In the genomic region with DNA sequence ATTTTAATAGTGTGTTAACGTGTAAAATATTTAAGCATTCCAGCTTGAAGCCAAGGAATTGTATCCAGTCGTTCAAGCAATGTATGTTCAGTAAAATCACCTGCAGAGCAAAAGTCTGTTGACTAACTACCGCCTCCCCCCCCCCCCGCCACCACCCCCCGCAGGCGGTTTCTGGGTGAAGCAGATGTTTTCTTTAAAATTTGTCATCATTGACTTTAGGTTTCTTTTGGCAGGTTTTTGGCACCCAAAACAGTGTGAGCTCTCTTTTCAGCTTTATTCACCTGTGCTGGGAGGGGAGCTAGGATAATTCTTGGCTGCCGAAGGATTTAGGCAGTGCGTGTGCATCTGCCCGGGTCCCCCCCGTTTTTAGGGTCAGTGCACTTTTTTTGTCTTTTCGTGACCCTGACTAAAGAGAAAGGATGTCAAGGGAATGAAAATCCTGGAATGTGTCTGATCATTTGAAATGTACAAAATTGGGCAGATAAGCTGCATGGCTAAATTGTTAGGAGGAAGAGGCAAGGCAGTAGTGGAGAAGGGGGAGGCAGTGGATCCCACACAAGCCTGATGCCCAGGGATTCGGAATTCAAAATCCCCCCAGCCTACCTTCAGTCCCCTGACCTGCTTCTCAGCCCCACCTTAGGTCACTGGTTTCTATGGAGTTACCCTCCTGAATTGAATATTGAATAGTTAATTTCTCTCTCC, we compare ENCODE assay signal across 2 cellular contexts.
TF ChIP-seq lines count a peak whose summit lies in the region.

No MANE protein-coding gene starts in this region.

TF ChIP-seq in H1, 55 proteins besides CTCF, POLR2A, EP300 and RAD21:
- TF ChIP-seq JUND (IDR thresholded peaks at IDR 0.05; ENCODE audit: low read length) (no peak), SIN3A (conservative IDR thresholded peaks at IDR 0.05 in 1 of 2, IDR thresholded peaks at IDR 0.05 in 1 of 2; ENCODE audit: low read depth in 1 of 2, low read length in 2 of 2) (no peak), SUZ12 (IDR thresholded peaks at IDR 0.05; ENCODE audit: low read length) (no peak), ASH2L (IDR thresholded peaks at IDR 0.05; ENCODE audit: low read length) (no peak), POLR2AphosphoS5 (IDR thresholded peaks at IDR 0.05; ENCODE audit: low read depth, low read length) (no peak), SP4 (IDR thresholded peaks at IDR 0.05; ENCODE audit: low read length) (no peak), KDM5A (IDR thresholded peaks at IDR 0.05; ENCODE audit: low read length) (no peak), TCF12 (IDR thresholded peaks at IDR 0.05; ENCODE audit: low read depth, low read length) (no peak), SRF (IDR thresholded peaks at IDR 0.05; ENCODE audit: low read depth, low read length) (no peak)
- TF ChIP-seq, protein P1, sequence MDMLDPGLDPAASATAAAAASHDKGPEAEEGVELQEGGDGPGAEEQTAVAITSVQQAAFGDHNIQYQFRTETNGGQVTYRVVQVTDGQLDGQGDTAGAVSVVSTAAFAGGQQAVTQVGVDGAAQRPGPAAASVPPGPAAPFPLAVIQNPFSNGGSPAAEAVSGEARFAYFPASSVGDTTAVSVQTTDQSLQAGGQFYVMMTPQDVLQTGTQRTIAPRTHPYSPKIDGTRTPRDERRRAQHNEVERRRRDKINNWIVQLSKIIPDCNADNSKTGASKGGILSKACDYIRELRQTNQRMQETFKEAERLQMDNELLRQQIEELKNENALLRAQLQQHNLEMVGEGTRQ (IDR thresholded peaks at IDR 0.05; ENCODE audit: low read length), result no peak
- TF ChIP-seq, protein P2, sequence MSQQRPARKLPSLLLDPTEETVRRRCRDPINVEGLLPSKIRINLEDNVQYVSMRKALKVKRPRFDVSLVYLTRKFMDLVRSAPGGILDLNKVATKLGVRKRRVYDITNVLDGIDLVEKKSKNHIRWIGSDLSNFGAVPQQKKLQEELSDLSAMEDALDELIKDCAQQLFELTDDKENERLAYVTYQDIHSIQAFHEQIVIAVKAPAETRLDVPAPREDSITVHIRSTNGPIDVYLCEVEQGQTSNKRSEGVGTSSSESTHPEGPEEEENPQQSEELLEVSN (IDR thresholded peaks at IDR 0.05), result no peak

TF ChIP-seq in neural cell, 6 proteins besides CTCF, POLR2A, EP300 and RAD21:
- no peak for TF ChIP-seq EZH2 (IDR thresholded peaks at IDR 0.05; ENCODE audit: borderline replicate concordance, insufficient read depth, low read length, poor library complexity, severe bottlenecking)
- no peak for TF ChIP-seq MXI1 (conservative IDR thresholded peaks at IDR 0.05; ENCODE audit: poor library complexity, severe bottlenecking)
- TF ChIP-seq POLR2AphosphoS5 (IDR thresholded peaks at IDR 0.05), result no peak
- no peak for TF ChIP-seq TAF1 (IDR thresholded peaks at IDR 0.05; ENCODE audit: low read depth)
- TF ChIP-seq, protein P3, sequence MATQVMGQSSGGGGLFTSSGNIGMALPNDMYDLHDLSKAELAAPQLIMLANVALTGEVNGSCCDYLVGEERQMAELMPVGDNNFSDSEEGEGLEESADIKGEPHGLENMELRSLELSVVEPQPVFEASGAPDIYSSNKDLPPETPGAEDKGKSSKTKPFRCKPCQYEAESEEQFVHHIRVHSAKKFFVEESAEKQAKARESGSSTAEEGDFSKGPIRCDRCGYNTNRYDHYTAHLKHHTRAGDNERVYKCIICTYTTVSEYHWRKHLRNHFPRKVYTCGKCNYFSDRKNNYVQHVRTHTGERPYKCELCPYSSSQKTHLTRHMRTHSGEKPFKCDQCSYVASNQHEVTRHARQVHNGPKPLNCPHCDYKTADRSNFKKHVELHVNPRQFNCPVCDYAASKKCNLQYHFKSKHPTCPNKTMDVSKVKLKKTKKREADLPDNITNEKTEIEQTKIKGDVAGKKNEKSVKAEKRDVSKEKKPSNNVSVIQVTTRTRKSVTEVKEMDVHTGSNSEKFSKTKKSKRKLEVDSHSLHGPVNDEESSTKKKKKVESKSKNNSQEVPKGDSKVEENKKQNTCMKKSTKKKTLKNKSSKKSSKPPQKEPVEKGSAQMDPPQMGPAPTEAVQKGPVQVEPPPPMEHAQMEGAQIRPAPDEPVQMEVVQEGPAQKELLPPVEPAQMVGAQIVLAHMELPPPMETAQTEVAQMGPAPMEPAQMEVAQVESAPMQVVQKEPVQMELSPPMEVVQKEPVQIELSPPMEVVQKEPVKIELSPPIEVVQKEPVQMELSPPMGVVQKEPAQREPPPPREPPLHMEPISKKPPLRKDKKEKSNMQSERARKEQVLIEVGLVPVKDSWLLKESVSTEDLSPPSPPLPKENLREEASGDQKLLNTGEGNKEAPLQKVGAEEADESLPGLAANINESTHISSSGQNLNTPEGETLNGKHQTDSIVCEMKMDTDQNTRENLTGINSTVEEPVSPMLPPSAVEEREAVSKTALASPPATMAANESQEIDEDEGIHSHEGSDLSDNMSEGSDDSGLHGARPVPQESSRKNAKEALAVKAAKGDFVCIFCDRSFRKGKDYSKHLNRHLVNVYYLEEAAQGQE (IDR thresholded peaks at IDR 0.05; ENCODE audit: borderline replicate concordance), result no peak
- TF ChIP-seq SMC3 (conservative IDR thresholded peaks at IDR 0.05; ENCODE audit: poor library complexity), result no peak
